8 cellular contexts compared by ENCODE assay signal in genomic region chr1:198934901-198935301, GRCh38.
DNase-seq lines count a peak whose midpoint lies in the region; ATAC-seq and TF ChIP-seq lines count a peak whose summit lies in the region.

No MANE protein-coding gene starts in this region.

- peak overlapping the region; percentile 57 for H3K4me3 ChIP-seq in GM12864 (ENCODE audit: low read depth, low read length)
- peak overlapping the region; percentile 50; the same call in 1 of the 2 replicates for H3K4me3 ChIP-seq in PC-9
- peak overlapping the region; percentile 44 to 58 for H3K4me3 ChIP-seq in left lung
- peak overlapping the region; percentile 73 to 97 (median 81) for H3K4me3 ChIP-seq in subcutaneous abdominal adipose tissue (ENCODE audit: low read depth in 1 of 5, low read length in 5 of 5)

- POLR2A ChIA-PET in PC-9 (lab: Charles Lee; ENCODE audit: unreplicated experiment) = no interaction called here

- H3K27me3 Mint-ChIP-seq in activated T-helper 2 cell treated with anti-CD3 and anti-CD28 coated beads, Interferon-gamma antibody, Interleukin-2, Interleukin-4, amounts not matched to agents 10 μg/mL and 5 μg/mL and 100 μg/mL, durations not matched to agents 14 hours and 24 hours and 36 hours (ENCODE audit: low read depth) = no peaks in the 10 kb centered on the region

- no peaks in the 10 kb centered on the region for H3K9me3 ChIP-seq in PC-9 (ENCODE audit: insufficient read depth, low read depth)
- H3K9me3 ChIP-seq in left lung = no peaks in the 10 kb centered on the region
- H3K9me3 ChIP-seq in subcutaneous abdominal adipose tissue (ENCODE audit: control insufficient read depth in 5 of 5, low read length in 5 of 5) = no peaks in the 10 kb centered on the region

- H3K4me3 Mint-ChIP-seq in activated T-helper 2 cell treated with anti-CD3 and anti-CD28 coated beads, Interferon-gamma antibody, Interleukin-2, Interleukin-4, amounts not matched to agents 10 μg/mL and 5 μg/mL and 100 μg/mL, durations not matched to agents 14 hours and 24 hours and 36 hours (ENCODE audit: low read depth) = no peak overlapping the region

- no peaks in the 10 kb centered on the region for H3K27me3 ChIP-seq in PC-9 (ENCODE audit: insufficient read depth, low read depth)
- H3K27me3 ChIP-seq in left lung = no peaks in the 10 kb centered on the region
- H3K27me3 ChIP-seq in subcutaneous abdominal adipose tissue (ENCODE audit: control insufficient read depth in 5 of 5, insufficient read depth in 4 of 5, low read length in 5 of 5) = no peaks in the 10 kb centered on the region

- H3F3A ChIP-seq in PC-9 (ENCODE audit: insufficient read depth, low read depth) = no peaks in the 10 kb centered on the region

- no peaks in the 10 kb centered on the region for H3K79me2 ChIP-seq in PC-9 (ENCODE audit: low read depth)

- TF ChIP-seq CTCF in GM12864 (IDR thresholded peaks at IDR 0.05; ENCODE audit: low read depth, low read length, missing control alignments) (no peak), PC-9 (conservative IDR thresholded peaks at IDR 0.05) (no peak), left lung (IDR thresholded peaks at IDR 0.05) (no peak)

- H3K4me1 Mint-ChIP-seq in activated T-helper 2 cell treated with anti-CD3 and anti-CD28 coated beads, Interferon-gamma antibody, Interleukin-2, Interleukin-4, amounts not matched to agents 10 μg/mL and 5 μg/mL and 100 μg/mL, durations not matched to agents 14 hours and 24 hours and 36 hours (ENCODE audit: low read depth) = peaks cover 39% of the 10 kb centered on the region

- H3K4me2 ChIP-seq in PC-9 = peak overlapping the region; percentile 66

- H3K27ac ChIP-seq in PC-9 = peak overlapping the region; percentile 17; the same call in 1 of the 2 replicates
- peak overlapping the region; percentile 81 to 84 for H3K27ac ChIP-seq in left lung
- H3K27ac ChIP-seq in subcutaneous abdominal adipose tissue (ENCODE audit: low read depth, low read length) = peak overlapping the region; percentile 80

- CTCF ChIA-PET in PC-9 (lab: Charles Lee) = no interaction called here

- ATAC-seq in HG02759 (IDR thresholded peaks at IDR 0.05; ENCODE audit: unreplicated experiment) (peak; percentile 11), left lung (no peak)

- H3K9me2 ChIP-seq in PC-9 (ENCODE audit: insufficient read depth) = no peaks in the 10 kb centered on the region

- intact Hi-C loops in PC-9 (cut with micrococcal nuclease; ENCODE audit: unreplicated experiment) = loop anchor here (1.0 to 5.0 kb wide), 2 partner anchors 337 to 617 kb away; no protein-coding TSS in a partner anchor
- intact Hi-C loops in activated T-helper 2 cell treated with anti-CD3 and anti-CD28 coated beads, Interferon-gamma antibody, Interleukin-2, Interleukin-4, amounts not matched to agents 10 μg/mL and 5 μg/mL and 100 μg/mL, durations not matched to agents 14 hours and 24 hours and 36 hours (cut with micrococcal nuclease) = loop anchor here (1.0 to 5.0 kb wide), 9 partner anchors 13 to 292 kb away; no protein-coding TSS in a partner anchor
- intact Hi-C loops in left lung (cut with DNase I) = no loop called here

- peak overlapping the region; percentile 45 for H2AFZ ChIP-seq in PC-9

- no TSS peak for BruUV-seq in PC-9 (replicated peaks; lab: Mats Ljungman, UMichigan)

- H3K27ac Mint-ChIP-seq in activated T-helper 2 cell treated with anti-CD3 and anti-CD28 coated beads, Interferon-gamma antibody, Interleukin-2, Interleukin-4, amounts not matched to agents 10 μg/mL and 5 μg/mL and 100 μg/mL, durations not matched to agents 14 hours and 24 hours and 36 hours = no peak overlapping the region

- DNase-seq in GM12864 (ENCODE audit: low read depth) = no peak
- DNase-seq in PC-9 = peak; percentile 18 to 37
- DNase-seq in activated T-helper 2 cell treated with anti-CD3 and anti-CD28 coated beads, Interferon-gamma antibody, Interleukin-2, Interleukin-4, amounts not matched to agents 10 μg/mL and 5 μg/mL and 100 μg/mL, durations not matched to agents 14 hours and 24 hours and 36 hours (ENCODE audit: low spot score) = peak; percentile 75
- DNase-seq in left lung = no peak
- DNase-seq in NCI-H1092 (lab: John Stamatoyannopoulos, UW) = no peak
- DNase-seq in NCI-H510A treated with DMSO at 0.1 percent for 48 hours (lab: John Stamatoyannopoulos, UW) = no peak

- no peaks in the 10 kb centered on the region for H3K36me3 ChIP-seq in PC-9 (ENCODE audit: low read depth)
- H3K36me3 ChIP-seq in left lung = no peaks in the 10 kb centered on the region
- H3K36me3 ChIP-seq in subcutaneous abdominal adipose tissue (ENCODE audit: control insufficient read depth in 5 of 5, insufficient read depth in 5 of 5, low read length in 5 of 5) = no peaks in the 10 kb centered on the region

- peak overlapping the region in 2 of 5 donors; percentile 15 to 20 for H3K9ac ChIP-seq in subcutaneous abdominal adipose tissue (ENCODE audit: low read length in 5 of 5)

- H3K4me1 ChIP-seq in PC-9 (replicated peaks; ENCODE audit: insufficient read depth) (peaks cover 21% of the 10 kb centered on the region), left lung (peaks cover 14 to 56% of the 10 kb centered on the region in 2 donors), subcutaneous abdominal adipose tissue (ENCODE audit: control insufficient read depth in 5 of 5, insufficient read depth in 5 of 5, low read length in 5 of 5) (peaks cover 3 to 36% (median 28%) of the 10 kb centered on the region in 5 donors)

- H3K36me3 Mint-ChIP-seq in activated T-helper 2 cell treated with anti-CD3 and anti-CD28 coated beads, Interferon-gamma antibody, Interleukin-2, Interleukin-4, amounts not matched to agents 10 μg/mL and 5 μg/mL and 100 μg/mL, durations not matched to agents 14 hours and 24 hours and 36 hours (ENCODE audit: low read depth) = peaks cover 11% of the 10 kb centered on the region

- H4K20me1 ChIP-seq in PC-9 (ENCODE audit: insufficient read depth) = no peaks in the 10 kb centered on the region

- no peaks in the 10 kb centered on the region for H3K9me3 Mint-ChIP-seq in activated T-helper 2 cell treated with anti-CD3 and anti-CD28 coated beads, Interferon-gamma antibody, Interleukin-2, Interleukin-4, amounts not matched to agents 10 μg/mL and 5 μg/mL and 100 μg/mL, durations not matched to agents 14 hours and 24 hours and 36 hours

Comparison
In these comparisons a context has a peak if more than half of its experiments do, and no peak if none do; other contexts are left out.
1. DNase-seq: peak in PC-9 (2 of 2) and activated T-helper 2 cell treated with anti-CD3 and anti-CD28 coated beads, Interferon-gamma antibody, Interleukin-2, Interleukin-4, amounts not matched to agents 10 μg/mL and 5 μg/mL and 100 μg/mL, durations not matched to agents 14 hours and 24 hours and 36 hours (single experiment); none in GM12864 (single experiment), left lung (0 of 2), NCI-H1092 (single experiment) and NCI-H510A treated with DMSO at 0.1 percent for 48 hours (single experiment).
2. H3K27ac ChIP-seq: peak in every context shown above with its lines; median percentile 82 in left lung; 80 in subcutaneous abdominal adipose tissue; 17 in PC-9.
3. intact Hi-C loops: an anchor here in PC-9 (1.0 to 5.0 kb wide) and activated T-helper 2 cell treated with anti-CD3 and anti-CD28 coated beads, Interferon-gamma antibody, Interleukin-2, Interleukin-4, amounts not matched to agents 10 μg/mL and 5 μg/mL and 100 μg/mL, durations not matched to agents 14 hours and 24 hours and 36 hours (1.0 to 5.0 kb wide); none called in left lung.
4. Peak in every context shown above with its lines, with median percentiles within 50 percentile points of each other: H3K4me3 ChIP-seq.